8 cellular contexts compared by ENCODE assay signal in the genomic region with DNA sequence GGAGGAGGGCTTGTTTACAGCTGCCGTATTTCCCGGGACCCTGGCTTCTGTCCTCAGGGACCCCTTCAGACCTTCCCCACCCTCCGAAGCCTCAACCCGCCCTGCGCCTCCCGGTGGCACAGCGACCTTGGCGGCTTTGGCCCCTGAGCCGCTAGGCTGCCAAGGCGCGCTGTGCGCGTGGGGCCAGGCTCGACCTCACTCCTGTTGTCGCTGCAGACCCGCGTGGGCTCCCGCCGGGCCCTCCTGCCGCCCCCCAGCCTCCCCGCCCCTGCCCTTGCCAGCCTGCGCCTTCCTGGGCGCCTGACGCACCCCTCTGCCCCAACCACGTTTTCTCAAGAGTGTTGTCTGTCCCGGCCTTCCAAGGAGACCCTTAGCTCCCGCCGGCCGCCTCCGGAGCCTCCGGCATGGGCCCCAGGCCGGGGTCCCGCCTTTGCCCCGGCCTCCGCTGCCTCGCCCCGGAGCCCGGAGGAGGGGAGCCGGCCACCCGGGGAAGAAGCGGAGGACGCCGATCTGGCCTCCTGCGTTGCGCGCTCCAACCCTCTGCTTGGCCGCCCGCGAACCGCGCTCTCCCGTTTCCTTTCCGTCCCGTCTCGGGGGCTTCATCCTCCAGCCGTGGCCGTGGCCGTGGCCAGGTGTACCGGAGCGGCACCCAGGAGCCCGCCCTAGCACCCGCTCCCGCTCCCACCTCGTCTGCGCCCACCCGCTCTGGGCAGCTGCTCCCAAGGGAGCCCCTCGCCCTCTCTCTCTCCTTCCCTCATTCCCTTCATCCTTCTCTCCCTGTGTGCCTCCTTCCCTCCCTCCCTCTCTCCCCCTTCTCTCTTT. TPM values are rescaled to one million over a fixed set of nuclear protein-coding genes. Genes with fewer than 3 reads are reported as not detected.
A peak's percentile ranks its signal among the peaks of the same experiment; 100 is the strongest.
DNase-seq lines count a peak whose midpoint lies in the region; ATAC-seq and TF ChIP-seq lines count a peak whose summit lies in the region.

No MANE protein-coding gene starts in this region.

- H3K9ac ChIP-seq in neural cell (ENCODE audit: low read length) = no peak overlapping the region

- H4K20me1 ChIP-seq in neural cell (ENCODE audit: insufficient read depth) = no peaks in the 10 kb centered on the region

- no peak overlapping the region for H3K27ac ChIP-seq in neural cell (ENCODE audit: low read length)

- H3K27me3 ChIP-seq in neural cell (ENCODE audit: insufficient read depth, low read depth, low read length) = peaks cover 31% of the 10 kb centered on the region

- H3K79me2 ChIP-seq in neural cell (replicated peaks; ENCODE audit: insufficient read depth, low read length) = no peaks in the 10 kb centered on the region

- no peak for TF ChIP-seq RAD21 in neural cell (conservative IDR thresholded peaks at IDR 0.05)

- TF ChIP-seq CTCF in epithelial cell of proximal tubule (conservative IDR thresholded peaks at IDR 0.05; ENCODE audit: low read depth, low read length) (no peak), neural cell (IDR thresholded peaks at IDR 0.05; ENCODE audit: poor library complexity, severe bottlenecking) (no peak)

- peak; percentile 61 for ATAC-seq in GM19438 (IDR thresholded peaks at IDR 0.05; ENCODE audit: low read depth, unreplicated experiment)
- no peak for ATAC-seq in GM21390 (IDR thresholded peaks at IDR 0.05; ENCODE audit: unreplicated experiment)

- no peak overlapping the region for H3K4me2 ChIP-seq in neural cell (ENCODE audit: low read length)

- peak overlapping the region; percentile 23 for H3K4me3 ChIP-seq in epithelial cell of proximal tubule (ENCODE audit: low read depth, low read length)
- H3K4me3 ChIP-seq in neural cell (ENCODE audit: low read length) = peak overlapping the region; percentile 60

- H3F3A ChIP-seq in neural cell (ENCODE audit: insufficient read depth, low read length, poor library complexity, severe bottlenecking) = no peaks in the 10 kb centered on the region

- no peaks in the 10 kb centered on the region for H3K9me3 ChIP-seq in neural cell (ENCODE audit: low read length)

- no peak for TF ChIP-seq EP300 in neural cell (conservative IDR thresholded peaks at IDR 0.05; ENCODE audit: poor library complexity, severe bottlenecking)

- peak; percentile 15 to 27 for DNase-seq in activated CD4-positive, alpha-beta T cell treated with anti-CD3 and anti-CD28 coated beads, Interleukin-2, amount 50 U/mL, for 4 hours
- no peak for DNase-seq in epithelial cell of proximal tubule (ENCODE audit: low read depth)
- DNase-seq in SHP77 treated with DMSO at 0.1 percent for 48 hours (lab: John Stamatoyannopoulos, UW) = no peak
- DNase-seq in effector CD8-positive, alpha-beta T cell (lab: John Stamatoyannopoulos, UW) = no peak
- no peak for DNase-seq in T1000 (lab: John Stamatoyannopoulos, UW)

- no peaks in the 10 kb centered on the region for H3K9me2 ChIP-seq in neural cell (ENCODE audit: insufficient read depth, low read length)

- no peak overlapping the region for H2AFZ ChIP-seq in neural cell (ENCODE audit: low read depth, low read length)

- no peaks in the 10 kb centered on the region for H3K36me3 ChIP-seq in neural cell (ENCODE audit: insufficient read depth, low read length)

TF ChIP-seq in neural cell, 6 proteins besides CTCF, POLR2A, EP300 and RAD21:
- no peak for TF ChIP-seq TAF1 (IDR thresholded peaks at IDR 0.05; ENCODE audit: low read depth)
- TF ChIP-seq, protein P1, sequence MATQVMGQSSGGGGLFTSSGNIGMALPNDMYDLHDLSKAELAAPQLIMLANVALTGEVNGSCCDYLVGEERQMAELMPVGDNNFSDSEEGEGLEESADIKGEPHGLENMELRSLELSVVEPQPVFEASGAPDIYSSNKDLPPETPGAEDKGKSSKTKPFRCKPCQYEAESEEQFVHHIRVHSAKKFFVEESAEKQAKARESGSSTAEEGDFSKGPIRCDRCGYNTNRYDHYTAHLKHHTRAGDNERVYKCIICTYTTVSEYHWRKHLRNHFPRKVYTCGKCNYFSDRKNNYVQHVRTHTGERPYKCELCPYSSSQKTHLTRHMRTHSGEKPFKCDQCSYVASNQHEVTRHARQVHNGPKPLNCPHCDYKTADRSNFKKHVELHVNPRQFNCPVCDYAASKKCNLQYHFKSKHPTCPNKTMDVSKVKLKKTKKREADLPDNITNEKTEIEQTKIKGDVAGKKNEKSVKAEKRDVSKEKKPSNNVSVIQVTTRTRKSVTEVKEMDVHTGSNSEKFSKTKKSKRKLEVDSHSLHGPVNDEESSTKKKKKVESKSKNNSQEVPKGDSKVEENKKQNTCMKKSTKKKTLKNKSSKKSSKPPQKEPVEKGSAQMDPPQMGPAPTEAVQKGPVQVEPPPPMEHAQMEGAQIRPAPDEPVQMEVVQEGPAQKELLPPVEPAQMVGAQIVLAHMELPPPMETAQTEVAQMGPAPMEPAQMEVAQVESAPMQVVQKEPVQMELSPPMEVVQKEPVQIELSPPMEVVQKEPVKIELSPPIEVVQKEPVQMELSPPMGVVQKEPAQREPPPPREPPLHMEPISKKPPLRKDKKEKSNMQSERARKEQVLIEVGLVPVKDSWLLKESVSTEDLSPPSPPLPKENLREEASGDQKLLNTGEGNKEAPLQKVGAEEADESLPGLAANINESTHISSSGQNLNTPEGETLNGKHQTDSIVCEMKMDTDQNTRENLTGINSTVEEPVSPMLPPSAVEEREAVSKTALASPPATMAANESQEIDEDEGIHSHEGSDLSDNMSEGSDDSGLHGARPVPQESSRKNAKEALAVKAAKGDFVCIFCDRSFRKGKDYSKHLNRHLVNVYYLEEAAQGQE (IDR thresholded peaks at IDR 0.05; ENCODE audit: borderline replicate concordance) = no peak
- no peak for TF ChIP-seq POLR2AphosphoS5 (IDR thresholded peaks at IDR 0.05)
- TF ChIP-seq SMC3 (conservative IDR thresholded peaks at IDR 0.05; ENCODE audit: poor library complexity) = no peak

RNA-seq across cellular contexts. Expression of a gene that starts 19.9 kb away (rescaled TPM):
- total RNA-seq in epithelial cell of proximal tubule = 61.6 and 63.5 TPM in 2 replicates
- polyA plus RNA-seq in neural cell = 108 and 111 TPM in 2 replicates
- polyA minus RNA-seq in neural cell = 167 and 189 TPM in 2 replicates

Comparison
In these comparisons a context has a peak if more than half of its experiments do, and no peak if none do; other contexts are left out.
1. DNase-seq: peak in activated CD4-positive, alpha-beta T cell treated with anti-CD3 and anti-CD28 coated beads, Interleukin-2, amount 50 U/mL, for 4 hours (2 of 2); none in epithelial cell of proximal tubule (single experiment), SHP77 treated with DMSO at 0.1 percent for 48 hours (single experiment), effector CD8-positive, alpha-beta T cell (single experiment) and T1000 (single experiment).